ENCODE assay signal across 20 cellular contexts in the genomic region with DNA sequence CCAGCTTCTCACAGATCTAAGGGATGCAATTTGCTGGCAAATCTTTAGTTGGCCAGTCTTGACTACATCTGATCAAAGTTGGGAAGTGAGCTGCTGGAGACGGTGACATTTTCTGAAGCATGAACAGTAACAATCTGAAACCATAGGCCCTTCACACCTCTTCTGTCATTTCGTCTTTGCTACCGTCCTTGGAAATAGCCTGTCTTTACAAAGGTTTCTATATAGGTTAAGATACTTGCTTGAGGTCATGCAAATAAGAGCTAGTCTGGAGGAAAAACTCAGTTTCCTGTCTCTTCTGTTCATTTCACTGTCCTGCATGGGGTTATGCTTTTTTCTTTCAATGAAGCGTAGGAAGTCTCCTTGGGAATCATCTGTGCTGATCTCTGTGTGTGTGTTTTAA. TPM values are rescaled to one million over a fixed set of nuclear protein-coding genes. Genes with fewer than 3 reads are reported as not detected.
DNase-seq lines count a peak whose midpoint lies in the region; ATAC-seq lines count a peak whose summit lies in the region.
"Had no signal": no experiment of that assay in that cellular context is flagged by ENCODE, and none has a peak within 500 bp of the region (broad histone marks: within the 10 kb centered on the region; RNA-seq: fewer than 3 reads in every experiment).

No MANE protein-coding gene starts in this region.

- H3K23ac ChIP-seq in mesendoderm (ENCODE audit: low read length): no peak overlapping the region

- H3K79me2 ChIP-seq in mesendoderm (ENCODE audit: control insufficient read depth, insufficient read depth, low read length): peaks cover 7% of the 10 kb centered on the region

- DNase-seq in mesendoderm: no peak
- DNase-seq in activated T-helper 1 cell treated with anti-CD3 and anti-CD28 coated beads, Interleukin-12 subunit alpha, Interleukin-12 subunit beta, Interleukin-2, Interleukin-4 antibody, amounts not matched to agents 30 ng/mL and 10 ng/mL and 1 ng/mL, durations not matched to agents 14 hours and 24 hours and 36 hours (ENCODE audit: low spot score): no peak
- DNase-seq: activated naive CD8-positive, alpha-beta T cell treated with anti-CD3 and anti-CD28 coated beads, Interleukin-2, amount 50 U/mL, for 24 hours; CD4-positive, alpha-beta T cell; DMS153; foreskin keratinocyte; GOT3; naive B cell; NCI-H187 treated with DMSO at 0.1 percent for 48 hours; right cardiac atrium; RPMI8226; SK-N-SH; T-helper 9 cell; testis had no signal

- no peak overlapping the region for H3K27ac Mint-ChIP-seq in activated T-helper 1 cell treated with anti-CD3 and anti-CD28 coated beads, Interleukin-12 subunit alpha, Interleukin-12 subunit beta, Interleukin-2, Interleukin-4 antibody, amounts not matched to agents 30 ng/mL and 10 ng/mL and 1 ng/mL, durations not matched to agents 14 hours and 24 hours and 36 hours
- H3K27ac Mint-ChIP-seq: activated naive CD8-positive, alpha-beta T cell treated with anti-CD3 and anti-CD28 coated beads, Interleukin-2, amount 50 U/mL, for 24 hours; CD4-positive, alpha-beta T cell had no signal

- peaks cover 3% of the 10 kb centered on the region for H3K27me3 Mint-ChIP-seq in activated T-helper 1 cell treated with anti-CD3 and anti-CD28 coated beads, Interleukin-12 subunit alpha, Interleukin-12 subunit beta, Interleukin-2, Interleukin-4 antibody, amounts not matched to agents 30 ng/mL and 10 ng/mL and 1 ng/mL, durations not matched to agents 14 hours and 24 hours and 36 hours (ENCODE audit: insufficient read depth)
- H3K27me3 Mint-ChIP-seq: CD4-positive, alpha-beta T cell had no signal

- no peak overlapping the region for H3K4me3 ChIP-seq in mesendoderm (ENCODE audit: low read length)
- H3K4me3 ChIP-seq: testis had no signal

- H3K18ac ChIP-seq in mesendoderm (ENCODE audit: low read length): peak overlapping the region; percentile 91

- peaks cover 11% of the 10 kb centered on the region for H3K79me1 ChIP-seq in mesendoderm (ENCODE audit: low read length)

- peaks cover 8% of the 10 kb centered on the region for H3K4me1 ChIP-seq in mesendoderm (ENCODE audit: control insufficient read depth, low read depth, low read length)

- H3K27ac ChIP-seq in mesendoderm (ENCODE audit: low read depth, low read length): no peak overlapping the region
- H3K27ac ChIP-seq: foreskin keratinocyte, KMS-11, testis had no signal

- no peaks in the 10 kb centered on the region for H3K36me3 Mint-ChIP-seq in activated T-helper 1 cell treated with anti-CD3 and anti-CD28 coated beads, Interleukin-12 subunit alpha, Interleukin-12 subunit beta, Interleukin-2, Interleukin-4 antibody, amounts not matched to agents 30 ng/mL and 10 ng/mL and 1 ng/mL, durations not matched to agents 14 hours and 24 hours and 36 hours (ENCODE audit: low read depth)
- H3K36me3 Mint-ChIP-seq: naive B cell had no signal

- no peak overlapping the region for H3K4me2 ChIP-seq in mesendoderm (ENCODE audit: low read length)
- H3K4me2 ChIP-seq: KMS-11, SK-N-SH had no signal

- H4K8ac ChIP-seq in mesendoderm (ENCODE audit: low read depth, low read length): no peak overlapping the region

- H3K9ac ChIP-seq in mesendoderm (ENCODE audit: low read length): no peak overlapping the region
- H3K9ac ChIP-seq: KMS-11, SK-N-SH had no signal

- peak overlapping the region; percentile 54 for H2BK120ac ChIP-seq in mesendoderm (ENCODE audit: low read depth, low read length)

- no peaks in the 10 kb centered on the region for H3K9me3 Mint-ChIP-seq in activated T-helper 1 cell treated with anti-CD3 and anti-CD28 coated beads, Interleukin-12 subunit alpha, Interleukin-12 subunit beta, Interleukin-2, Interleukin-4 antibody, amounts not matched to agents 30 ng/mL and 10 ng/mL and 1 ng/mL, durations not matched to agents 14 hours and 24 hours and 36 hours
- H3K9me3 Mint-ChIP-seq: activated naive CD8-positive, alpha-beta T cell treated with anti-CD3 and anti-CD28 coated beads, Interleukin-2, amount 50 U/mL, for 24 hours; CD4-positive, alpha-beta T cell; naive B cell had no signal

- H3K27me3 ChIP-seq in mesendoderm (ENCODE audit: insufficient read depth, low read length, poor library complexity): no peaks in the 10 kb centered on the region
- H3K27me3 ChIP-seq: foreskin keratinocyte, testis had no signal

- H3K4me3 Mint-ChIP-seq in activated T-helper 1 cell treated with anti-CD3 and anti-CD28 coated beads, Interleukin-12 subunit alpha, Interleukin-12 subunit beta, Interleukin-2, Interleukin-4 antibody, amounts not matched to agents 30 ng/mL and 10 ng/mL and 1 ng/mL, durations not matched to agents 14 hours and 24 hours and 36 hours: no peak overlapping the region
- H3K4me3 Mint-ChIP-seq: activated naive CD8-positive, alpha-beta T cell treated with anti-CD3 and anti-CD28 coated beads, Interleukin-2, amount 50 U/mL, for 24 hours; CD4-positive, alpha-beta T cell; naive B cell had no signal

- no peaks in the 10 kb centered on the region for H3K36me3 ChIP-seq in mesendoderm (ENCODE audit: control insufficient read depth, insufficient read depth, low read length)

- H3K4me1 Mint-ChIP-seq in activated T-helper 1 cell treated with anti-CD3 and anti-CD28 coated beads, Interleukin-12 subunit alpha, Interleukin-12 subunit beta, Interleukin-2, Interleukin-4 antibody, amounts not matched to agents 30 ng/mL and 10 ng/mL and 1 ng/mL, durations not matched to agents 14 hours and 24 hours and 36 hours (ENCODE audit: low read depth): no peaks in the 10 kb centered on the region

- H2BK5ac ChIP-seq in mesendoderm (ENCODE audit: low read length): no peak overlapping the region

- H2AK5ac ChIP-seq in mesendoderm (ENCODE audit: low read length): no peak overlapping the region

- ATAC-seq in GM18511 (IDR thresholded peaks at IDR 0.05; ENCODE audit: unreplicated experiment): peak; percentile 76
- peak; percentile 47 for ATAC-seq in GM21367 (IDR thresholded peaks at IDR 0.05; ENCODE audit: unreplicated experiment)
- peak; percentile 59 for ATAC-seq in HG03108 (IDR thresholded peaks at IDR 0.05; ENCODE audit: unreplicated experiment)
- no peak for ATAC-seq in HG02759 (IDR thresholded peaks at IDR 0.05; ENCODE audit: unreplicated experiment)
- no peak for ATAC-seq in HG03460 (IDR thresholded peaks at IDR 0.05; ENCODE audit: unreplicated experiment)
- ATAC-seq: activated naive CD8-positive, alpha-beta T cell treated with anti-CD3 and anti-CD28 coated beads, Interleukin-2, amount 50 U/mL, for 24 hours; foreskin keratinocyte; right cardiac atrium had no signal

- no peak overlapping the region for H2BK15ac ChIP-seq in mesendoderm (replicated peaks; ENCODE audit: low read depth)

- WGBS in mesendoderm (ENCODE audit: extremely low coverage, insufficient coverage, low lambda C conversion rate): no CpG with 5 or more reads among the region's 4 CpGs

- H4K5ac ChIP-seq in mesendoderm (ENCODE audit: low read length): no peak overlapping the region

- intact Hi-C loops in activated T-helper 1 cell treated with anti-CD3 and anti-CD28 coated beads, Interleukin-12 subunit alpha, Interleukin-12 subunit beta, Interleukin-2, Interleukin-4 antibody, amounts not matched to agents 30 ng/mL and 10 ng/mL and 1 ng/mL, durations not matched to agents 14 hours and 24 hours and 36 hours (cut with micrococcal nuclease): loop anchor here (5.0 kb wide), 1 partner anchor 158 kb away; no protein-coding TSS in a partner anchor

- peak overlapping the region; percentile 31 for H3K56ac ChIP-seq in mesendoderm (ENCODE audit: low read length)

- no peak overlapping the region for H3K4ac ChIP-seq in mesendoderm (ENCODE audit: low read depth, low read length)

RNA-seq across cellular contexts. Expression of a gene that starts 55.6 kb away (rescaled TPM):
- polyA plus RNA-seq in mesendoderm (2013, experiment 1 of 2): 15.5 TPM
- polyA plus RNA-seq in mesendoderm (2013, experiment 2 of 2): 18.4 TPM
- total RNA-seq in activated T-helper 1 cell treated with anti-CD3 and anti-CD28 coated beads, Interleukin-12 subunit alpha, Interleukin-12 subunit beta, Interleukin-2, Interleukin-4 antibody, amounts not matched to agents 30 ng/mL and 10 ng/mL and 1 ng/mL, durations not matched to agents 14 hours and 24 hours and 36 hours: 1.7 and 1.9 TPM in 2 replicates

Comparison
In these comparisons a context has a peak if more than half of its experiments do, and no peak if none do; other contexts are left out.
1. ATAC-seq: peak in GM18511 (single experiment), GM21367 (single experiment) and HG03108 (single experiment); none in HG02759 (single experiment) and HG03460 (single experiment).